15 cellular contexts compared by ENCODE assay signal in genomic region chr21:46555225-46555617, GRCh38. TPM values are rescaled to one million over a fixed set of nuclear protein-coding genes. Genes with fewer than 3 reads are reported as not detected.
"Had no signal": no experiment of that assay in that cellular context is flagged by ENCODE, and none has a peak within 500 bp of the region (broad histone marks: within the 10 kb centered on the region; RNA-seq: fewer than 3 reads in every experiment).

No MANE protein-coding gene starts in this region.

- H3K4me3 Mint-ChIP-seq: activated T-cell treated with anti-CD3 and anti-CD28 coated beads, Interleukin-2, amount 50 U/mL, for 72 hours; T-helper 2 cell treated with Interferon-gamma antibody and Interleukin-4, amounts not matched to agents 5 μg/mL and 100 μg/mL, for 36 hours had no signal

- H3K27me3 Mint-ChIP-seq: progenitor cell of endocrine pancreas had no signal

- H3K4me1 ChIP-seq: right lobe of liver had no signal

- ATAC-seq: activated CD4-positive, CD25-positive, alpha-beta regulatory T cell treated with anti-CD3 and anti-CD28 coated beads, Interleukin-2, amount 50 U/mL, for 24 hours; activated T-cell treated with anti-CD3 and anti-CD28 coated beads, Interleukin-2, amount 50 U/mL, for 72 hours; right lobe of liver had no signal

- H3K9me3 ChIP-seq: right lobe of liver, upper lobe of left lung had no signal

- H3K4me3 ChIP-seq: cardiac muscle cell, right lobe of liver, upper lobe of left lung had no signal

- DNase-seq: activated CD4-positive, alpha-beta T cell treated with anti-CD3 and anti-CD28 coated beads, Interleukin-2, amount 50 U/mL, for 48 hours; activated CD8-positive, alpha-beta memory T cell treated with anti-CD3 and anti-CD28 coated beads, Interleukin-2, amount 50 U/mL, for 4 hours; activated naive CD4-positive, alpha-beta T cell; activated T-cell treated with anti-CD3 and anti-CD28 coated beads, Interleukin-2, amount 50 U/mL, for 72 hours; effector CD8-positive, alpha-beta T cell; left colon; stimulated activated CD4-positive, alpha-beta T cell treated with anti-CD3 and anti-CD28 coated beads, Interleukin-12 subunit alpha, Interleukin-12 subunit beta, amount 100 ng/mL, for 4 hours; stimulated activated naive CD4-positive, alpha-beta T cell treated with Interleukin-2 at 50 U/mL for 16 hours had no signal

- H3K9me3 Mint-ChIP-seq: activated T-cell treated with anti-CD3 and anti-CD28 coated beads, Interleukin-2, amount 50 U/mL, for 72 hours; T-helper 2 cell treated with Interferon-gamma antibody and Interleukin-4, amounts not matched to agents 5 μg/mL and 100 μg/mL, for 36 hours had no signal

- H3K27ac Mint-ChIP-seq: activated T-cell treated with anti-CD3 and anti-CD28 coated beads, Interleukin-2, amount 50 U/mL, for 72 hours; progenitor cell of endocrine pancreas had no signal

RNA-seq across cellular contexts. Expression of gene S100B, which starts 49.7 kb away (rescaled TPM):
- total RNA-seq: glomerular endothelial cell, progenitor cell of endocrine pancreas had no signal
